ENCODE assay signal across 1 cellular context in the genomic region with DNA sequence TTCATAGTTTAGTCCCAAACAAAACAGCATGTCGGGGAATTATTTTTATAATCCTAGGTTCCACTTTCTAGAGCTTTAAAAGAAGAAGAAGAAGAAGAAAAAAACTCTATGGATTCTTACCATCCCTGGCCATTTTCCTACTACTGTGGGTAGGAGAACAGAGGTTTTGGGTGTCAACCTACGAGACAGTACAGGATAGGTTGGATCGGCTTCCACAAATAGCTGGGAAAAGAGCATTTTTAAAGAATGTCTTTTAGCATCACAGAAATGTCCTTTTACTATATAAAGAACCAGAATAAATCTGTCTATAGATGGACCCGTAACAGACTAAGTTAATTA.
TF ChIP-seq lines count a peak whose summit lies in the region.

No MANE protein-coding gene starts in this region.

TF ChIP-seq in IMR-90, 13 proteins besides CTCF, POLR2A, EP300 and RAD21 (continued from another document):
- TF ChIP-seq, protein P1, sequence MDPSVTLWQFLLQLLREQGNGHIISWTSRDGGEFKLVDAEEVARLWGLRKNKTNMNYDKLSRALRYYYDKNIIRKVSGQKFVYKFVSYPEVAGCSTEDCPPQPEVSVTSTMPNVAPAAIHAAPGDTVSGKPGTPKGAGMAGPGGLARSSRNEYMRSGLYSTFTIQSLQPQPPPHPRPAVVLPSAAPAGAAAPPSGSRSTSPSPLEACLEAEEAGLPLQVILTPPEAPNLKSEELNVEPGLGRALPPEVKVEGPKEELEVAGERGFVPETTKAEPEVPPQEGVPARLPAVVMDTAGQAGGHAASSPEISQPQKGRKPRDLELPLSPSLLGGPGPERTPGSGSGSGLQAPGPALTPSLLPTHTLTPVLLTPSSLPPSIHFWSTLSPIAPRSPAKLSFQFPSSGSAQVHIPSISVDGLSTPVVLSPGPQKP (IDR thresholded peaks at IDR 0.05; ENCODE audit: borderline replicate concordance, low read depth, low read length): no peak
- TF ChIP-seq USF2 (IDR thresholded peaks at IDR 0.05; ENCODE audit: low read depth, low read length) (no peak), BHLHE40 (IDR thresholded peaks at IDR 0.05; ENCODE audit: low read depth, low read length) (no peak), MAFK (IDR thresholded peaks at IDR 0.05; ENCODE audit: low read depth, low read length) (no peak), CHD1 (IDR thresholded peaks at IDR 0.05; ENCODE audit: low read depth, low read length) (no peak), MXI1 (IDR thresholded peaks at IDR 0.05; ENCODE audit: borderline replicate concordance, low read depth, low read length) (no peak), MAZ (IDR thresholded peaks at IDR 0.05; ENCODE audit: borderline replicate concordance, low read depth, low read length) (no peak), RFX5 (IDR thresholded peaks at IDR 0.05; ENCODE audit: low read depth, low read length) (no peak), NFE2L2 (IDR thresholded peaks at IDR 0.05; ENCODE audit: low read depth, low read length) (no peak)
